ENCODE assay signal across 1 cellular context in the genomic region with DNA sequence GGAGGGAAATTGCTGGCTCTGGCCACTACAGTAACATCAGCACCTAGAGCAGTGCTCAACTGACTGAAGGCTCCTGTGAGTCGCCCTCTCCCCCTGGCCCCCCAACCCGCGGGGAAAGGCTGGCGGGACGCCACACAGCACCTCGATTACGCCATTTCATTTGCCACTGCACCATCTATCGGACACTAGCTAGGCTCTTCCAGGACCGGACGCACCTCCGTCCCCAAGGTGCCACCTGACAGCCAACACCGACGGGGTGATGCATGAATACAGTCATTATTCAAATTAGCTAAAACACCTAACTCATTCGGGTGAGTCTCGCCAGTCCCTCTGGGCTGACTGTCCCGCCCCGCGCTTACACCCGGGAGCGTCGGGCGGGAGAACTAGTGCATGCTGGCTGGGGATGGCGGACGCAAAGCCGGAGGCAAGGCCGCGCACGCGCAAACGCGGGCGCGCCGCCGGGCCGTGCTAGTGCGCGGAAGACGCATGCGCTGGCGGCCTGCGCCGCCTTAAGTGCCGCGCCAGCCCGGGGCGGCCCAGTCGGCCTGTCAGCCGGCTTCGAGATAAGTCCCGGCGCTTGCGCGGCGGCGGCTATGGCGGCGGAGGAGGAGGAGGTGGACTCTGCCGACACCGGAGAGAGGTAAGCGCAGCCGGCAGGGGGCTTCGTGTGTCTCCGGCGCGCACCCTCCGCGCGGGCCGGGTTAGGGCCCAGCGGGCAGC.
TF ChIP-seq lines count a peak whose summit lies in the region.

Gene ABHD5 (plus strand): TSS at position 539 of the 720 bp plus-strand sequence. CDS start 55 bp downstream, at position 594.

TF ChIP-seq in SK-N-SH, 30 proteins besides CTCF, POLR2A, EP300 and RAD21 (continued from another document):
- peak; percentile 4; the same call in 1 of the 2 replicates for TF ChIP-seq MXI1 (IDR thresholded peaks at IDR 0.05; ENCODE audit: low read depth, low read length)
- no peak for TF ChIP-seq FOXJ3 (CRISPR knock-in tag; IDR thresholded peaks at IDR 0.05)
- no peak for TF ChIP-seq TCF12 (IDR thresholded peaks at IDR 0.05)
- TF ChIP-seq NFIC (IDR thresholded peaks at IDR 0.05; ENCODE audit: borderline replicate concordance), result 0 out of 2 replicates have a peak, but pooled peaks have one; percentile 1
- TF ChIP-seq YY1 (IDR thresholded peaks at IDR 0.05; ENCODE audit: low read depth), result peak; percentile 78; the same call in 1 of the 2 replicates
- TF ChIP-seq EZH2phosphoT487 (IDR thresholded peaks at IDR 0.05; ENCODE audit: borderline replicate concordance, low read depth), result no peak
- TF ChIP-seq TEAD4 (IDR thresholded peaks at IDR 0.05; ENCODE audit: borderline replicate concordance, insufficient read depth), result 0 out of 2 replicates have a peak, but pooled peaks have one; percentile 2
- TF ChIP-seq GATA2 (CRISPR knock-in tag; IDR thresholded peaks at IDR 0.05), result no peak; the same call in 1 of the 2 replicates
- no peak for TF ChIP-seq USF2 (IDR thresholded peaks at IDR 0.05; ENCODE audit: borderline replicate concordance, low read depth, low read length)
- no peak; the same call in 1 of the 2 replicates for TF ChIP-seq ZBTB33 (IDR thresholded peaks at IDR 0.05; ENCODE audit: borderline replicate concordance, low read depth)
- no peak; the same call in 1 of the 2 replicates for TF ChIP-seq USF1 (IDR thresholded peaks at IDR 0.05; ENCODE audit: borderline replicate concordance, low read depth)
- peak; percentile 75 for TF ChIP-seq TAF1 (IDR thresholded peaks at IDR 0.05; ENCODE audit: borderline replicate concordance, low read depth, low read length)
- TF ChIP-seq SMC3 (IDR thresholded peaks at IDR 0.05; ENCODE audit: low read depth, low read length), result peak; percentile 35
- peak; percentile 99 for TF ChIP-seq MAX (IDR thresholded peaks at IDR 0.05; ENCODE audit: low read depth)
- TF ChIP-seq PBX3 (IDR thresholded peaks at IDR 0.05), result no peak
- no peak for TF ChIP-seq JUND (IDR thresholded peaks at IDR 0.05)
- no peak for TF ChIP-seq GABPA (IDR thresholded peaks at IDR 0.05; ENCODE audit: low read depth)
- TF ChIP-seq NRF1 (IDR thresholded peaks at IDR 0.05; ENCODE audit: low read depth, low read length), result peak; percentile 94
- no peak for TF ChIP-seq IRF3 (IDR thresholded peaks at IDR 0.05; ENCODE audit: low read depth, low read length)
- TF ChIP-seq ELF1 (IDR thresholded peaks at IDR 0.05), result no peak
